1 cellular context compared by ENCODE assay signal in the genomic region with DNA sequence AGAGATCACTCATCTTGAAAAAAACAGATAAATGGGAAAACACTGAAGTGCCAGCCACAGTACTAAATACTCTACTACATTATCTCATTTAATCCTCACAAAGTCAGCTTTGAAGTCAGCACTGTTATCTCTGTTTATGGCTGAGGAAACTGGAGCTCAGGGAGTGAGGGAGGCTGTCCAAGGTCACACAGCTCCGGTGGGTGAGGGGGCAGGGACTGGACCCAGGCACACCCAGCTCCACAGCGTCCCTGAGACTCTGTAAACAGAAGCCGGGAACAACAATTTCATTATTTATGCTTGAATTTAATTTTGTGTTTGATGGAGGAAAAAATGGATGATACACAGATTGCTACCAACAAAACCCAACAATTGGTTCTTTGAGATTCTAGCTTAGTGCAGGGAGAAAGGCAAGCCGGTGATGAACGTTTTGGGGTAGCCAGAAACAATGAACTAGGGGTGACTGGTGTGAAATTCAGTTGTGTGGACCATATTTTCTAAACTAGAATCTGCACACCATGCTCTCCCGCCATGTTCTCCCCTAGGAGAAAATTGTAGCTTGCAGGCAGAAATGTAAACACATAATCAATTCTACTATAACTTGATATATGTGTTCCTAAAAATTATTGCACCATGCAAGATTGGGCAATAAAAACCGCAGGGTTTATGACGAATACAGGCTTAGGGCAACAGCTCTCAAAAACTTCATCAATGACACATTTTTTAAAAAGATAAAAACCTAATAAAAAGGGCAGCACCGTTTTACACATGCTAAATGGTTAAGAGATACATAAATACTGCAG.
TF ChIP-seq lines count a peak whose summit lies in the region.

A gene with protein sequence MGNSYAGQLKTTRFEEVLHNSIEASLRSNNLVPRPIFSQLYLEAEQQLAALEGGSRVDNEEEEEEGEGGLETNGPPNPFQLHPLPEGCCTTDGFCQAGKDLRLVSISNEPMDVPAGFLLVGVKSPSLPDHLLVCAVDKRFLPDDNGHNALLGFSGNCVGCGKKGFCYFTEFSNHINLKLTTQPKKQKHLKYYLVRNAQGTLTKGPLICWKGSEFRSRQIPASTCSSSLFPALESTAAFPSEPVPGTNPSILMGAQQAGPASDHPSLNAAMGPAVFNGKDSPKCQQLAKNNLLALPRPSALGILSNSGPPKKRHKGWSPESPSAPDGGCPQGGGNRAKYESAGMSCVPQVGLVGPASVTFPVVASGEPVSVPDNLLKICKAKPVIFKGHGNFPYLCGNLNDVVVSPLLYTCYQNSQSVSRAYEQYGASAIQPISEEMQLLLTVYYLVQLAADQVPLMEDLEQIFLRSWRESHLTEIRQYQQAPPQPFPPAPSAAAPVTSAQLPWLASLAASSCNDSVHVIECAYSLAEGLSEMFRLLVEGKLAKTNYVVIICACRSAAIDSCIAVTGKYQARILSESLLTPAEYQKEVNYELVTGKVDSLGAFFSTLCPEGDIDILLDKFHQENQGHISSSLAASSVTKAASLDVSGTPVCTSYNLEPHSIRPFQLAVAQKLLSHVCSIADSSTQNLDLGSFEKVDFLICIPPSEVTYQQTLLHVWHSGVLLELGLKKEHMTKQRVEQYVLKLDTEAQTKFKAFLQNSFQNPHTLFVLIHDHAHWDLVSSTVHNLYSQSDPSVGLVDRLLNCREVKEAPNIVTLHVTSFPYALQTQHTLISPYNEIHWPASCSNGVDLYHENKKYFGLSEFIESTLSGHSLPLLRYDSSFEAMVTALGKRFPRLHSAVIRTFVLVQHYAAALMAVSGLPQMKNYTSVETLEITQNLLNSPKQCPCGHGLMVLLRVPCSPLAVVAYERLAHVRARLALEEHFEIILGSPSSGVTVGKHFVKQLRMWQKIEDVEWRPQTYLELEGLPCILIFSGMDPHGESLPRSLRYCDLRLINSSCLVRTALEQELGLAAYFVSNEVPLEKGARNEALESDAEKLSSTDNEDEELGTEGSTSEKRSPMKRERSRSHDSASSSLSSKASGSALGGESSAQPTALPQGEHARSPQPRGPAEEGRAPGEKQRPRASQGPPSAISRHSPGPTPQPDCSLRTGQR (N-terminal part only) (plus strand): TSS at position 768 of the 800 bp plus-strand sequence. CDS start 22,570 bp downstream, outside the sequence.

TF ChIP-seq in HepG2, 621 proteins besides CTCF, POLR2A, EP300 and RAD21 (continued from another document and continues in another):
- TF ChIP-seq NRL (CRISPR knock-in tag; IDR thresholded peaks at IDR 0.05; ENCODE audit: borderline replicate concordance) (no peak), FOXK2 (IDR thresholded peaks at IDR 0.05) (no peak), ZNF780A (CRISPR knock-in tag; IDR thresholded peaks at IDR 0.05) (no peak), GABPB1 (CRISPR knock-in tag; IDR thresholded peaks at IDR 0.05) (0 out of 2 replicates have a peak, but pooled peaks have one; percentile 36), FOXP1 (IDR thresholded peaks at IDR 0.05) (no peak), FOXP1 (CRISPR knock-in tag; IDR thresholded peaks at IDR 0.05) (peak; percentile 92), ZNF569 (CRISPR knock-in tag; IDR thresholded peaks at IDR 0.05; ENCODE audit: borderline replicate concordance) (no peak), RELA (CRISPR knock-in tag; IDR thresholded peaks at IDR 0.05) (no peak), MAFG (CRISPR knock-in tag; IDR thresholded peaks at IDR 0.05) (no peak), SMC3 (IDR thresholded peaks at IDR 0.05; ENCODE audit: low read length) (no peak), ATAD3A (CRISPR knock-in tag; IDR thresholded peaks at IDR 0.05) (no peak), MATR3 (CRISPR knock-in tag; IDR thresholded peaks at IDR 0.05) (no peak), ZNF430 (CRISPR knock-in tag; IDR thresholded peaks at IDR 0.05) (no peak), ZNF850 (CRISPR knock-in tag; conservative IDR thresholded peaks at IDR 0.05) (no peak), ZNF382 (CRISPR knock-in tag; IDR thresholded peaks at IDR 0.05; ENCODE audit: borderline replicate concordance) (no peak), ZNF160 (CRISPR knock-in tag; IDR thresholded peaks at IDR 0.05) (no peak), ZNF766 (CRISPR knock-in tag; IDR thresholded peaks at IDR 0.05; ENCODE audit: borderline replicate concordance) (no peak), KDM6A (CRISPR knock-in tag; IDR thresholded peaks at IDR 0.05; ENCODE audit: low read depth) (peak; percentile 59), ESRRA (CRISPR knock-in tag; IDR thresholded peaks at IDR 0.05; ENCODE audit: low read depth) (peak; percentile 83), NR2C2 (CRISPR knock-in tag; IDR thresholded peaks at IDR 0.05; ENCODE audit: borderline replicate concordance) (peak; percentile 62; the same call in 1 of the 2 replicates), DNMT1 (CRISPR knock-in tag; IDR thresholded peaks at IDR 0.05) (no peak), MED1 (CRISPR knock-in tag; IDR thresholded peaks at IDR 0.05) (peak; percentile 96), IRF2 (CRISPR knock-in tag; IDR thresholded peaks at IDR 0.05) (peak; percentile 91), JARID2 (CRISPR knock-in tag; IDR thresholded peaks at IDR 0.05; ENCODE audit: insufficient replicate concordance) (no peak), ZNF543 (CRISPR knock-in tag; IDR thresholded peaks at IDR 0.05) (peak; percentile 71; the same call in 1 of the 2 replicates), PHF5A (CRISPR knock-in tag; IDR thresholded peaks at IDR 0.05; ENCODE audit: low read depth, unreplicated experiment) (no peak)
- TF ChIP-seq, protein P1, sequence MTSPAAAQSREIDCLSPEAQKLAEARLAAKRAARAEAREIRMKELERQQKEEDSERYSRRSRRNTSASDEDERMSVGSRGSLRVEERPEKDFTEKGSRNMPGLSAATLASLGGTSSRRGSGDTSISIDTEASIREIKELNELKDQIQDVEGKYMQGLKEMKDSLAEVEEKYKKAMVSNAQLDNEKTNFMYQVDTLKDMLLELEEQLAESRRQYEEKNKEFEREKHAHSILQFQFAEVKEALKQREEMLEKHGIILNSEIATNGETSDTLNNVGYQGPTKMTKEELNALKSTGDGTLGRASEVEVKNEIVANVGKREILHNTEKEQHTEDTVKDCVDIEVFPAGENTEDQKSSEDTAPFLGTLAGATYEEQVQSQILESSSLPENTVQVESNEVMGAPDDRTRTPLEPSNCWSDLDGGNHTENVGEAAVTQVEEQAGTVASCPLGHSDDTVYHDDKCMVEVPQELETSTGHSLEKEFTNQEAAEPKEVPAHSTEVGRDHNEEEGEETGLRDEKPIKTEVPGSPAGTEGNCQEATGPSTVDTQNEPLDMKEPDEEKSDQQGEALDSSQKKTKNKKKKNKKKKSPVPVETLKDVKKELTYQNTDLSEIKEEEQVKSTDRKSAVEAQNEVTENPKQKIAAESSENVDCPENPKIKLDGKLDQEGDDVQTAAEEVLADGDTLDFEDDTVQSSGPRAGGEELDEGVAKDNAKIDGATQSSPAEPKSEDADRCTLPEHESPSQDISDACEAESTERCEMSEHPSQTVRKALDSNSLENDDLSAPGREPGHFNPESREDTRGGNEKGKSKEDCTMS (CRISPR knock-in tag; conservative IDR thresholded peaks at IDR 0.05): no peak
- TF ChIP-seq, protein P2, sequence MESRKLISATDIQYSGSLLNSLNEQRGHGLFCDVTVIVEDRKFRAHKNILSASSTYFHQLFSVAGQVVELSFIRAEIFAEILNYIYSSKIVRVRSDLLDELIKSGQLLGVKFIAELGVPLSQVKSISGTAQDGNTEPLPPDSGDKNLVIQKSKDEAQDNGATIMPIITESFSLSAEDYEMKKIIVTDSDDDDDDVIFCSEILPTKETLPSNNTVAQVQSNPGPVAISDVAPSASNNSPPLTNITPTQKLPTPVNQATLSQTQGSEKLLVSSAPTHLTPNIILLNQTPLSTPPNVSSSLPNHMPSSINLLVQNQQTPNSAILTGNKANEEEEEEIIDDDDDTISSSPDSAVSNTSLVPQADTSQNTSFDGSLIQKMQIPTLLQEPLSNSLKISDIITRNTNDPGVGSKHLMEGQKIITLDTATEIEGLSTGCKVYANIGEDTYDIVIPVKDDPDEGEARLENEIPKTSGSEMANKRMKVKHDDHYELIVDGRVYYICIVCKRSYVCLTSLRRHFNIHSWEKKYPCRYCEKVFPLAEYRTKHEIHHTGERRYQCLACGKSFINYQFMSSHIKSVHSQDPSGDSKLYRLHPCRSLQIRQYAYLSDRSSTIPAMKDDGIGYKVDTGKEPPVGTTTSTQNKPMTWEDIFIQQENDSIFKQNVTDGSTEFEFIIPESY (CRISPR knock-in tag; IDR thresholded peaks at IDR 0.05): peak; percentile 58; the same call in 1 of the 2 replicates
- TF ChIP-seq, protein P3, sequence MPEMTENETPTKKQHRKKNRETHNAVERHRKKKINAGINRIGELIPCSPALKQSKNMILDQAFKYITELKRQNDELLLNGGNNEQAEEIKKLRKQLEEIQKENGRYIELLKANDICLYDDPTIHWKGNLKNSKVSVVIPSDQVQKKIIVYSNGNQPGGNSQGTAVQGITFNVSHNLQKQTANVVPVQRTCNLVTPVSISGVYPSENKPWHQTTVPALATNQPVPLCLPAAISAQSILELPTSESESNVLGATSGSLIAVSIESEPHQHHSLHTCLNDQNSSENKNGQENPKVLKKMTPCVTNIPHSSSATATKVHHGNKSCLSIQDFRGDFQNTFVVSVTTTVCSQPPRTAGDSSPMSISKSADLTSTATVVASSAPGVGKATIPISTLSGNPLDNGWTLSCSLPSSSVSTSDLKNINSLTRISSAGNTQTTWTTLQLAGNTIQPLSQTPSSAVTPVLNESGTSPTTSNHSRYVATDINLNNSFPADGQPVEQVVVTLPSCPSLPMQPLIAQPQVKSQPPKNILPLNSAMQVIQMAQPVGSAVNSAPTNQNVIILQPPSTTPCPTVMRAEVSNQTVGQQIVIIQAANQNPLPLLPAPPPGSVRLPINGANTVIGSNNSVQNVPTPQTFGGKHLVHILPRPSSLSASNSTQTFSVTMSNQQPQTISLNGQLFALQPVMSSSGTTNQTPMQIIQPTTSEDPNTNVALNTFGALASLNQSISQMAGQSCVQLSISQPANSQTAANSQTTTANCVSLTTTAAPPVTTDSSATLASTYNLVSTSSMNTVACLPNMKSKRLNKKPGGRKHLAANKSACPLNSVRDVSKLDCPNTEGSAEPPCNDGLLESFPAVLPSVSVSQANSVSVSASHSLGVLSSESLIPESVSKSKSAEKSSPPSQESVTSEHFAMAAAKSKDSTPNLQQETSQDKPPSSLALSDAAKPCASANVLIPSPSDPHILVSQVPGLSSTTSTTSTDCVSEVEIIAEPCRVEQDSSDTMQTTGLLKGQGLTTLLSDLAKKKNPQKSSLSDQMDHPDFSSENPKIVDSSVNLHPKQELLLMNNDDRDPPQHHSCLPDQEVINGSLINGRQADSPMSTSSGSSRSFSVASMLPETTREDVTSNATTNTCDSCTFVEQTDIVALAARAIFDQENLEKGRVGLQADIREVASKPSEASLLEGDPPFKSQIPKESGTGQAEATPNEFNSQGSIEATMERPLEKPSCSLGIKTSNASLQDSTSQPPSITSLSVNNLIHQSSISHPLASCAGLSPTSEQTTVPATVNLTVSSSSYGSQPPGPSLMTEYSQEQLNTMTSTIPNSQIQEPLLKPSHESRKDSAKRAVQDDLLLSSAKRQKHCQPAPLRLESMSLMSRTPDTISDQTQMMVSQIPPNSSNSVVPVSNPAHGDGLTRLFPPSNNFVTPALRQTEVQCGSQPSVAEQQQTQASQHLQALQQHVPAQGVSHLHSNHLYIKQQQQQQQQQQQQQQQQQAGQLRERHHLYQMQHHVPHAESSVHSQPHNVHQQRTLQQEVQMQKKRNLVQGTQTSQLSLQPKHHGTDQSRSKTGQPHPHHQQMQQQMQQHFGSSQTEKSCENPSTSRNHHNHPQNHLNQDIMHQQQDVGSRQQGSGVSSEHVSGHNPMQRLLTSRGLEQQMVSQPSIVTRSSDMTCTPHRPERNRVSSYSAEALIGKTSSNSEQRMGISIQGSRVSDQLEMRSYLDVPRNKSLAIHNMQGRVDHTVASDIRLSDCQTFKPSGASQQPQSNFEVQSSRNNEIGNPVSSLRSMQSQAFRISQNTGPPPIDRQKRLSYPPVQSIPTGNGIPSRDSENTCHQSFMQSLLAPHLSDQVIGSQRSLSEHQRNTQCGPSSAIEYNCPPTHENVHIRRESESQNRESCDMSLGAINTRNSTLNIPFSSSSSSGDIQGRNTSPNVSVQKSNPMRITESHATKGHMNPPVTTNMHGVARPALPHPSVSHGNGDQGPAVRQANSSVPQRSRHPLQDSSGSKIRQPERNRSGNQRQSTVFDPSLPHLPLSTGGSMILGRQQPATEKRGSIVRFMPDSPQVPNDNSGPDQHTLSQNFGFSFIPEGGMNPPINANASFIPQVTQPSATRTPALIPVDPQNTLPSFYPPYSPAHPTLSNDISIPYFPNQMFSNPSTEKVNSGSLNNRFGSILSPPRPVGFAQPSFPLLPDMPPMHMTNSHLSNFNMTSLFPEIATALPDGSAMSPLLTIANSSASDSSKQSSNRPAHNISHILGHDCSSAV (CRISPR knock-in tag; IDR thresholded peaks at IDR 0.05; ENCODE audit: borderline replicate concordance): no peak
- TF ChIP-seq, protein P4, sequence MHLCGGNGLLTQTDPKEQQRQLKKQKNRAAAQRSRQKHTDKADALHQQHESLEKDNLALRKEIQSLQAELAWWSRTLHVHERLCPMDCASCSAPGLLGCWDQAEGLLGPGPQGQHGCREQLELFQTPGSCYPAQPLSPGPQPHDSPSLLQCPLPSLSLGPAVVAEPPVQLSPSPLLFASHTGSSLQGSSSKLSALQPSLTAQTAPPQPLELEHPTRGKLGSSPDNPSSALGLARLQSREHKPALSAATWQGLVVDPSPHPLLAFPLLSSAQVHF (CRISPR knock-in tag; IDR thresholded peaks at IDR 0.05): no peak
- TF ChIP-seq, protein P5, sequence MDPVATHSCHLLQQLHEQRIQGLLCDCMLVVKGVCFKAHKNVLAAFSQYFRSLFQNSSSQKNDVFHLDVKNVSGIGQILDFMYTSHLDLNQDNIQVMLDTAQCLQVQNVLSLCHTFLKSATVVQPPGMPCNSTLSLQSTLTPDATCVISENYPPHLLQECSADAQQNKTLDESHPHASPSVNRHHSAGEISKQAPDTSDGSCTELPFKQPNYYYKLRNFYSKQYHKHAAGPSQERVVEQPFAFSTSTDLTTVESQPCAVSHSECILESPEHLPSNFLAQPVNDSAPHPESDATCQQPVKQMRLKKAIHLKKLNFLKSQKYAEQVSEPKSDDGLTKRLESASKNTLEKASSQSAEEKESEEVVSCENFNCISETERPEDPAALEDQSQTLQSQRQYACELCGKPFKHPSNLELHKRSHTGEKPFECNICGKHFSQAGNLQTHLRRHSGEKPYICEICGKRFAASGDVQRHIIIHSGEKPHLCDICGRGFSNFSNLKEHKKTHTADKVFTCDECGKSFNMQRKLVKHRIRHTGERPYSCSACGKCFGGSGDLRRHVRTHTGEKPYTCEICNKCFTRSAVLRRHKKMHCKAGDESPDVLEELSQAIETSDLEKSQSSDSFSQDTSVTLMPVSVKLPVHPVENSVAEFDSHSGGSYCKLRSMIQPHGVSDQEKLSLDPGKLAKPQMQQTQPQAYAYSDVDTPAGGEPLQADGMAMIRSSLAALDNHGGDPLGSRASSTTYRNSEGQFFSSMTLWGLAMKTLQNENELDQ (CRISPR knock-in tag; IDR thresholded peaks at IDR 0.05; ENCODE audit: borderline replicate concordance): no peak
- TF ChIP-seq, protein P6, sequence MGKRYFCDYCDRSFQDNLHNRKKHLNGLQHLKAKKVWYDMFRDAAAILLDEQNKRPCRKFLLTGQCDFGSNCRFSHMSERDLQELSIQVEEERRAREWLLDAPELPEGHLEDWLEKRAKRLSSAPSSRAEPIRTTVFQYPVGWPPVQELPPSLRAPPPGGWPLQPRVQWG (CRISPR knock-in tag; IDR thresholded peaks at IDR 0.05; ENCODE audit: borderline replicate concordance, low read depth): no peak
